In genomic region chr15:64334530-64334929, GRCh38 we compare ENCODE assay signal across 10 cellular contexts. TPM values are rescaled to one million over a fixed set of nuclear protein-coding genes. Genes with fewer than 3 reads are reported as not detected.
DNase-seq lines count a peak whose midpoint lies in the region; ATAC-seq and TF ChIP-seq lines count a peak whose summit lies in the region.
"Had no signal": no experiment of that assay in that cellular context is flagged by ENCODE, and none has a peak within 500 bp of the region (broad histone marks: within the 10 kb centered on the region; RNA-seq: fewer than 3 reads in every experiment).

No MANE protein-coding gene starts in this region.

- no peak overlapping the region for H2AK5ac ChIP-seq in trophoblast cell (ENCODE audit: low read length)

- no peak overlapping the region for H2BK5ac ChIP-seq in trophoblast cell (ENCODE audit: low read depth, low read length, poor library complexity)

- H3K4me1 ChIP-seq in HCT116 (ENCODE audit: control insufficient read depth in 1 of 2, insufficient read depth in 2 of 2, low read length in 2 of 2) (peaks cover 0 to 14% of the 10 kb centered on the region in 2 experiments; a peak in 2 of 4 replicates), trophoblast cell (ENCODE audit: control insufficient read depth in 1 of 2, insufficient read depth in 2 of 2, low read length in 2 of 2) (no peaks in the 10 kb centered on the region)

- no peak for TF ChIP-seq POLR2A in HCT116 (IDR thresholded peaks at IDR 0.05; ENCODE audit: borderline replicate concordance, extremely low read depth, insufficient read depth, insufficient read length)

- H3K9ac ChIP-seq in HCT116 (ENCODE audit: low read length) (no peak overlapping the region), trophoblast cell (ENCODE audit: low read length) (no peak overlapping the region)

- H3K9me3 ChIP-seq in HCT116 (ENCODE audit: control insufficient read depth in 1 of 2, insufficient read depth in 1 of 2, low read depth in 1 of 2, low read length in 2 of 2) (no peaks in the 10 kb centered on the region), trophoblast cell (ENCODE audit: insufficient read depth, low read depth, low read length) (no peaks in the 10 kb centered on the region)

- no peak overlapping the region for H3K14ac ChIP-seq in trophoblast cell (ENCODE audit: low read length)

- POLR2A ChIA-PET in HCT116 (lab: Charles Lee), result interaction anchor here (0.6 to 1.4 kb wide), 2 partner anchors 53 to 80 kb away, joined by 3 to 6 read pairs; partner anchors contain the start of gene TRIP4

- intact Hi-C loops in HCT116 (cut with micrococcal nuclease), result no loop called here

- H4K8ac ChIP-seq in trophoblast cell (ENCODE audit: low read depth, low read length), result no peak overlapping the region

- H3K27ac ChIP-seq in HCT116 (ENCODE audit: low read depth, low read length), result no peak overlapping the region
- no peak overlapping the region for H3K27ac ChIP-seq in trophoblast cell (ENCODE audit: low read depth, low read length)

- no peak overlapping the region for H4K12ac ChIP-seq in trophoblast cell (ENCODE audit: low read depth, low read length)

- TF ChIP-seq RAD21 in HCT116 (IDR thresholded peaks at IDR 0.05; ENCODE audit: low read depth), result peak; percentile 49

- DNase-seq in HCT116 (ENCODE audit: low read depth, low spot score) (peak; percentile 51), T-helper 1 cell (peak in 4 of 5 donors; percentile 21 to 36 (median 32)), trophoblast cell (peak; percentile 15 to 32), GM19238 (ENCODE audit: insufficient read length, low spot score) (no peak), SKM-1 treated with dmso at 0.1 percent for 144 hours (lab: John Stamatoyannopoulos, UW; ENCODE audit: unreplicated experiment) (no peak), NOMO-1 (lab: John Stamatoyannopoulos, UW; ENCODE audit: unreplicated experiment in 2 of 2) (no peak)
- DNase-seq in activated naive CD4-positive, alpha-beta T cell treated with Interleukin-2 at 50 U/mL for 16 hours, result peak; percentile 31
- DNase-seq: NCI-H1930, SIG-M5 had no signal

- no peak overlapping the region for H3K4ac ChIP-seq in trophoblast cell (ENCODE audit: low read depth, low read length)

- RAD21 ChIA-PET in HCT116 (lab: Charles Lee; ENCODE audit: low non-redundant PET in 1 of 2, low total read pairs in 2 of 2, uncharacterized antibody in 2 of 2, unreplicated experiment in 2 of 2), result no interaction called here

- H2BK120ac ChIP-seq in trophoblast cell (ENCODE audit: insufficient read depth, low read length, poor library complexity), result no peak overlapping the region

- no peak overlapping the region for H3K4me3 ChIP-seq in HCT116 (replicated peaks in 1 of 2; ENCODE audit: low read depth in 1 of 2, low read length in 2 of 2)
- no peak overlapping the region for H3K4me3 ChIP-seq in trophoblast cell (ENCODE audit: low read depth, low read length)

- H3K27me3 ChIP-seq in HCT116 (ENCODE audit: insufficient read depth, low read length) (no peaks in the 10 kb centered on the region), trophoblast cell (ENCODE audit: insufficient read depth, low read length) (no peaks in the 10 kb centered on the region)

- H3K79me2 ChIP-seq in HCT116 (ENCODE audit: insufficient read depth, low read length) (peaks cover 36% of the 10 kb centered on the region), trophoblast cell (ENCODE audit: control insufficient read depth, insufficient read depth, low read length, poor library complexity) (no peaks in the 10 kb centered on the region)

- H3K36me3 ChIP-seq in HCT116 (ENCODE audit: control insufficient read depth in 1 of 2, insufficient read depth in 2 of 2, low read length in 2 of 2), result no peaks in the 10 kb centered on the region
- H3K36me3 ChIP-seq in trophoblast cell (ENCODE audit: control insufficient read depth in 1 of 2, insufficient read depth in 2 of 2, low read length in 2 of 2), result no peaks in the 10 kb centered on the region

- no peak overlapping the region for H3K18ac ChIP-seq in trophoblast cell (ENCODE audit: low read length)

- H3K9me2 ChIP-seq in HCT116 (ENCODE audit: insufficient read depth), result no peaks in the 10 kb centered on the region

- BruUV-seq in HCT116 (replicated peaks; lab: Mats Ljungman, UMichigan), result no TSS peak

- no peak overlapping the region for H3K23ac ChIP-seq in trophoblast cell (ENCODE audit: low read length)

- no peak overlapping the region for H4K91ac ChIP-seq in trophoblast cell (ENCODE audit: low read depth, low read length)

- CTCF ChIA-PET in HCT116 (lab: Charles Lee), result interaction anchor here (0.6 to 1.9 kb wide), 3 partner anchors 9 to 53 kb away, joined by 3 to 5 read pairs (median 3); partner anchors contain the start of genes CSNK1G1 and TRIP4

- ATAC-seq in HCT116 (peak; percentile 99), HG02852 (IDR thresholded peaks at IDR 0.05; ENCODE audit: unreplicated experiment) (no peak)

- peak; percentile 28 to 39 (median 37); a peak in 5 of 6 replicates for TF ChIP-seq CTCF in HCT116 (IDR thresholded peaks at IDR 0.05 in 2 of 3, conservative IDR thresholded peaks at IDR 0.05 in 1 of 3; ENCODE audit: borderline replicate concordance in 1 of 3, insufficient read depth in 1 of 3, low read depth in 2 of 3, low read length in 2 of 3)

- H4K20me1 ChIP-seq in HCT116 (ENCODE audit: insufficient read depth), result peaks cover 5% of the 10 kb centered on the region; the same call in 1 of the 2 replicates

- H2AFZ ChIP-seq in HCT116 (ENCODE audit: low read depth, low read length, poor library complexity, severe bottlenecking) (no peak overlapping the region), trophoblast cell (ENCODE audit: insufficient read depth, low read length, poor library complexity) (no peak overlapping the region)

- no peak overlapping the region for H2BK12ac ChIP-seq in trophoblast cell (ENCODE audit: low read length)

- H3K4me2 ChIP-seq in HCT116 (ENCODE audit: low read length), result no peak overlapping the region
- no peak overlapping the region for H3K4me2 ChIP-seq in trophoblast cell (ENCODE audit: low read length)

- no peaks in the 10 kb centered on the region for H3K79me1 ChIP-seq in trophoblast cell (ENCODE audit: low read length)

- no CpG with 5 or more reads among the region's 6 CpGs for WGBS in trophoblast cell (ENCODE audit: extremely low coverage, insufficient coverage, insufficient read length)

TF ChIP-seq in HCT116, 20 proteins besides CTCF, POLR2A, EP300 and RAD21 (continues in another document):
- TF ChIP-seq EGR1 (IDR thresholded peaks at IDR 0.05; ENCODE audit: low read depth) (no peak), EZH2phosphoT487 (IDR thresholded peaks at IDR 0.05; ENCODE audit: borderline replicate concordance) (no peak), ZNF274 (IDR thresholded peaks at IDR 0.05; ENCODE audit: low read depth, low read length) (no peak), ZFX (IDR thresholded peaks at IDR 0.05) (no peak), SP1 (IDR thresholded peaks at IDR 0.05; ENCODE audit: low read depth) (no peak), JUND (IDR thresholded peaks at IDR 0.05) (no peak), ELF1 (IDR thresholded peaks at IDR 0.05; ENCODE audit: borderline replicate concordance, low read depth) (no peak), TCF7L2 (IDR thresholded peaks at IDR 0.05; ENCODE audit: borderline replicate concordance, extremely low read depth, insufficient read depth, insufficient read length) (no peak), REST (IDR thresholded peaks at IDR 0.05; ENCODE audit: low read depth) (no peak), FOSL1 (IDR thresholded peaks at IDR 0.05; ENCODE audit: low read depth) (no peak), POLR2AphosphoS5 (IDR thresholded peaks at IDR 0.05; ENCODE audit: low read depth, low read length) (no peak), CBX3 (IDR thresholded peaks at IDR 0.05; ENCODE audit: low read depth) (no peak), SRF (IDR thresholded peaks at IDR 0.05; ENCODE audit: low read depth) (no peak), SIN3A (IDR thresholded peaks at IDR 0.05; ENCODE audit: low read depth) (no peak), CEBPB (IDR thresholded peaks at IDR 0.05; ENCODE audit: low read depth) (no peak), MAX (IDR thresholded peaks at IDR 0.05) (no peak), EZH2 (IDR thresholded peaks at IDR 0.05) (no peak)

RNA-seq across cellular contexts. Expression of gene CSNK1G1, which starts 21.4 kb away (rescaled TPM):
- 21.1 TPM for total RNA-seq in HCT116 (2021; ENCODE audit: unreplicated experiment)
- polyA plus RNA-seq in HCT116 (2012), result 7.8 and 9.0 TPM in 2 replicates
- polyA plus RNA-seq in trophoblast cell (2013), result 11.6 and 12.6 TPM in 2 replicates

RNA-seq across cellular contexts. Expression of gene PCLAF, which starts 46.7 kb away (rescaled TPM):
- 93.5 TPM for total RNA-seq in HCT116 (2021; ENCODE audit: unreplicated experiment)
- polyA plus RNA-seq in HCT116 (2012), result 53.8 and 184 TPM in 2 replicates
- 60.9 and 68.9 TPM in 2 replicates for polyA plus RNA-seq in trophoblast cell (2013)

RNA-seq across cellular contexts. Expression of gene TRIP4, which starts 53.1 kb away (rescaled TPM):
- total RNA-seq in HCT116 (2021; ENCODE audit: unreplicated experiment), result 18.3 TPM
- polyA plus RNA-seq in HCT116 (2012), result 14.0 and 16.7 TPM in 2 replicates
- 50.9 and 52.0 TPM in 2 replicates for polyA plus RNA-seq in trophoblast cell (2013)

Comparison
In these comparisons a context has a peak if more than half of its experiments do, and no peak if none do; other contexts are left out.
1. DNase-seq: peak in HCT116 (single experiment), T-helper 1 cell (4 of 5), activated naive CD4-positive, alpha-beta T cell treated with Interleukin-2 at 50 U/mL for 16 hours (single experiment) and trophoblast cell (2 of 2); none in GM19238 (single experiment), SKM-1 treated with dmso at 0.1 percent for 144 hours (single experiment) and NOMO-1 (0 of 2).